Comparison of ENCODE assay signal across 15 cellular contexts in the genomic region with DNA sequence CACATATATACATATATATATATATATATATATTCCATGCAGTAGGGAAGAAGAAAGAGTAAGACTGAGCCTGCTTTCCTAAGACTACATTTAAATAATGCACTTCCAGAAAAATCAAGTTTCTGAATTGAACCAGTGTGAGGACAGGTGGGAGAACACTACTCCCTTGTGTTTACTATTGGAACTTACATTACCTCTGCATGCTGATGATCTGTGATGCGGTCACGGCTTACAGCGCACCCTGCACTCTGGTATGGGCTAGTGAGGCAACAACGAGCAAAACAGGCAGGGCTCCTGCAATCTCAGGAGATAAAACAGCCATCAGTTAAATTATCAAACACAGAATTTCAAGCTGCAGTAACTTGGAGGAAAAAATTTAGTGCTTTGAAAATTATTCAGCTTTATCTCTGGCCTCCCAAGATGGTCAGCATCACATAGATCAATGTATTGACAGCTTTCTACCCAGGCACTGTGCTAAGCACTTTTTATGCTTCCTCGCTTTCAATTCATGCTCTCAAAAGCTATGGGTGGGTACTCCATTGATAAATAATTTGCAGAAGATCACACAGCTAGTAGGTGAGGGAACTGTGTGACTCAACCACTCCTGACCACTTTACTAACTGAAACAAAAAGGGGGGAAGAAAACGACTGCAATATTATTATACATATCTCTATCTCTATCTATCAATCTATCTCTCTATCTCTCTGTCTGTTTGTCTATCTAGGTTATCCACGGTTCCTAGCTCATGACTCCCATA. TPM values are rescaled to one million over a fixed set of nuclear protein-coding genes. Genes with fewer than 3 reads are reported as not detected.
DNase-seq lines count a peak whose midpoint lies in the region; ATAC-seq and TF ChIP-seq lines count a peak whose summit lies in the region.
"Had no signal": no experiment of that assay in that cellular context is flagged by ENCODE, and none has a peak within 500 bp of the region (broad histone marks: within the 10 kb centered on the region; RNA-seq: fewer than 3 reads in every experiment).

No MANE protein-coding gene starts in this region.

- no peak overlapping the region for H2BK15ac ChIP-seq in mesendoderm (replicated peaks; ENCODE audit: low read depth)

- H2AK5ac ChIP-seq in mesendoderm (ENCODE audit: low read length), result no peak overlapping the region

- H3K4me1 ChIP-seq in mesendoderm (ENCODE audit: control insufficient read depth, low read depth, low read length), result no peaks in the 10 kb centered on the region

- no peak overlapping the region for H3K18ac ChIP-seq in mesendoderm (ENCODE audit: low read length)

- peaks cover 7% of the 10 kb centered on the region for H3K27me3 Mint-ChIP-seq in endothelial cell (ENCODE audit: unreplicated experiment)

- DNase-seq in ELF-1 (ENCODE audit: low read depth, low spot score) (peak; percentile 10), OCI-M1 (lab: John Stamatoyannopoulos, UW) (peak; percentile 54), fibroblast of gingiva (ENCODE audit: low read depth) (peak; percentile 20), mesendoderm (peak; percentile 45), endothelial cell (ENCODE audit: low spot score) (no peak)
- DNase-seq: activated CD8-positive, alpha-beta T cell treated with anti-CD3 and anti-CD28 coated beads for 36 hours; activated naive CD4-positive, alpha-beta T cell; natural killer cell; T-helper 2 cell had no signal

- H3K79me1 ChIP-seq in mesendoderm (ENCODE audit: low read length), result no peaks in the 10 kb centered on the region

- H3K27me3 ChIP-seq in mesendoderm (ENCODE audit: insufficient read depth, low read length, poor library complexity), result no peaks in the 10 kb centered on the region

- H3K4me2 ChIP-seq in mesendoderm (ENCODE audit: low read length), result no peak overlapping the region

- ATAC-seq in GM19467 (IDR thresholded peaks at IDR 0.05; ENCODE audit: unreplicated experiment) (no peak), GM19023 (IDR thresholded peaks at IDR 0.05; ENCODE audit: unreplicated experiment) (no peak), GM21423 (IDR thresholded peaks at IDR 0.05; ENCODE audit: unreplicated experiment) (no peak)
- ATAC-seq: activated CD8-positive, alpha-beta T cell treated with anti-CD3 and anti-CD28 coated beads for 36 hours; natural killer cell had no signal

- H2BK120ac ChIP-seq in mesendoderm (ENCODE audit: low read depth, low read length), result no peak overlapping the region

- H3K27ac ChIP-seq in mesendoderm (ENCODE audit: low read depth, low read length), result no peak overlapping the region
- H3K27ac ChIP-seq: HL-60 had no signal

- no peak overlapping the region for H3K4ac ChIP-seq in mesendoderm (ENCODE audit: low read depth, low read length)

- H2BK5ac ChIP-seq in mesendoderm (ENCODE audit: low read length), result no peak overlapping the region

- no peak overlapping the region for H4K8ac ChIP-seq in mesendoderm (ENCODE audit: low read depth, low read length)

- H3K36me3 ChIP-seq in mesendoderm (ENCODE audit: control insufficient read depth, insufficient read depth, low read length), result no peaks in the 10 kb centered on the region

- no peak overlapping the region for H3K4me3 ChIP-seq in mesendoderm (ENCODE audit: low read length)

- no peak overlapping the region for H3K9ac ChIP-seq in mesendoderm (ENCODE audit: low read length)

- no peak overlapping the region for H4K5ac ChIP-seq in mesendoderm (ENCODE audit: low read length)

- no peak for TF ChIP-seq CTCF in endothelial cell (IDR thresholded peaks at IDR 0.05; ENCODE audit: unreplicated experiment)

- no peaks in the 10 kb centered on the region for H3K4me1 Mint-ChIP-seq in endothelial cell (ENCODE audit: unreplicated experiment)
- H3K4me1 Mint-ChIP-seq: natural killer cell had no signal

- no peaks in the 10 kb centered on the region for H3K9me3 Mint-ChIP-seq in endothelial cell (ENCODE audit: unreplicated experiment)
- H3K9me3 Mint-ChIP-seq: activated CD8-positive, alpha-beta T cell treated with anti-CD3 and anti-CD28 coated beads for 36 hours; natural killer cell had no signal

- H3K4me3 Mint-ChIP-seq in endothelial cell (ENCODE audit: unreplicated experiment), result no peak overlapping the region
- H3K4me3 Mint-ChIP-seq: activated CD8-positive, alpha-beta T cell treated with anti-CD3 and anti-CD28 coated beads for 36 hours; natural killer cell had no signal

- H3K23ac ChIP-seq in mesendoderm (ENCODE audit: low read length), result no peak overlapping the region

- no CpG with 5 or more reads among the region's 7 CpGs for WGBS in mesendoderm (ENCODE audit: extremely low coverage, insufficient coverage, low lambda C conversion rate)

- no peak overlapping the region for H3K27ac Mint-ChIP-seq in endothelial cell (ENCODE audit: unreplicated experiment)
- H3K27ac Mint-ChIP-seq: activated CD8-positive, alpha-beta T cell treated with anti-CD3 and anti-CD28 coated beads for 36 hours; natural killer cell had no signal

- no peaks in the 10 kb centered on the region for H3K79me2 ChIP-seq in mesendoderm (ENCODE audit: control insufficient read depth, insufficient read depth, low read length)

- H3K36me3 Mint-ChIP-seq in endothelial cell (ENCODE audit: low read depth, unreplicated experiment), result peaks cover 3% of the 10 kb centered on the region
- H3K36me3 Mint-ChIP-seq: natural killer cell had no signal

- no peak overlapping the region for H3K56ac ChIP-seq in mesendoderm (ENCODE audit: low read length)

RNA-seq across cellular contexts. Expression of a gene that starts 20.5 kb away (rescaled TPM):
- 0.56 TPM for polyA plus RNA-seq in mesendoderm (2013, experiment 1 of 2)
- polyA plus RNA-seq in mesendoderm (2013, experiment 2 of 2), result 0.53 TPM
- 0.21 TPM for total RNA-seq in endothelial cell (ENCODE audit: unreplicated experiment)
- total RNA-seq: activated CD8-positive, alpha-beta T cell treated with anti-CD3 and anti-CD28 coated beads for 36 hours; Caco-2; dermis microvascular lymphatic vessel endothelial cell; natural killer cell had no signal
